Comparison of ENCODE assay signal across 9 cellular contexts in genomic region chr19:13181747-13182388, GRCh38. TPM values are rescaled to one million over a fixed set of nuclear protein-coding genes. Genes with fewer than 3 reads are reported as not detected.
DNase-seq lines count a peak whose midpoint lies in the region; ATAC-seq, FAIRE-seq and TF ChIP-seq lines count a peak whose summit lies in the region.
"Had no signal": no experiment of that assay in that cellular context is flagged by ENCODE, and none has a peak within 500 bp of the region (broad histone marks: within the 10 kb centered on the region; RNA-seq: fewer than 3 reads in every experiment).

No MANE protein-coding gene starts in this region.

- no peaks in the 10 kb centered on the region for H3K9me3 ChIP-seq in PC-9 (ENCODE audit: insufficient read depth, low read depth)

- no peaks in the 10 kb centered on the region for H3K79me2 ChIP-seq in PC-9 (ENCODE audit: low read depth)

- H3K4me3 ChIP-seq in GM06990 (replicated peaks; ENCODE audit: low read depth, low read length) (no peak overlapping the region), PC-9 (no peak overlapping the region)

- CTCF ChIA-PET in PC-9 (lab: Charles Lee): interaction anchor here (0.6 kb wide), 1 partner anchor 1417 kb away, joined by 3 read pairs; no protein-coding TSS in a partner anchor

- no peaks in the 10 kb centered on the region for H4K20me1 ChIP-seq in PC-9 (ENCODE audit: insufficient read depth)

- peak; percentile 94 for ATAC-seq in stimulated activated effector memory CD8-positive, alpha-beta T cell treated with anti-CD3 and anti-CD28 coated beads, Interleukin-12 subunit alpha, Interleukin-12 subunit beta, amount 100 ng/mL, for 72 hours
- ATAC-seq in HG03095 (IDR thresholded peaks at IDR 0.05; ENCODE audit: unreplicated experiment): no peak

- intact Hi-C loops in PC-9 (cut with micrococcal nuclease; ENCODE audit: unreplicated experiment): no loop called here

- H3K4me1 ChIP-seq in PC-9 (replicated peaks; ENCODE audit: insufficient read depth): no peaks in the 10 kb centered on the region

- H3K36me3 Mint-ChIP-seq in stimulated activated effector memory CD8-positive, alpha-beta T cell treated with anti-CD3 and anti-CD28 coated beads, Interleukin-12 subunit alpha, Interleukin-12 subunit beta, amount 100 ng/mL, for 72 hours: no peaks in the 10 kb centered on the region

- peak; percentile 67 for DNase-seq in GM06990 (ENCODE audit: extremely low read depth, insufficient read length)
- peak; percentile 29 for DNase-seq in NCI-H69 (lab: John Stamatoyannopoulos, UW)
- DNase-seq in amygdala (lab: John Stamatoyannopoulos, UW): peak in 49 of 56 donors; percentile 3 to 78 (median 38)
- DNase-seq in kidney glomerular epithelial cell (lab: John Stamatoyannopoulos, UW): peak; percentile 12
- peak; percentile 31 to 71 for DNase-seq in stimulated activated effector memory CD8-positive, alpha-beta T cell treated with anti-CD3 and anti-CD28 coated beads, Interleukin-12 subunit alpha, Interleukin-12 subunit beta, amount 100 ng/mL, for 72 hours (ENCODE audit: low spot score in 2 of 2)
- DNase-seq in HTR-8/SVneo (ENCODE audit: insufficient read length, low spot score): no peak
- no peak for DNase-seq in PC-9

- H3K9me2 ChIP-seq in PC-9 (ENCODE audit: insufficient read depth): no peaks in the 10 kb centered on the region

- no peak overlapping the region for H3K27ac ChIP-seq in PC-9
- H3K27ac ChIP-seq: KMS-11 had no signal

- H3K36me3 ChIP-seq in GM06990 (ENCODE audit: control insufficient read depth, insufficient read depth, low read length): no peaks in the 10 kb centered on the region
- H3K36me3 ChIP-seq in PC-9 (ENCODE audit: low read depth): no peaks in the 10 kb centered on the region

- no peak for TF ChIP-seq CTCF in GM06990 (IDR thresholded peaks at IDR 0.05; ENCODE audit: insufficient read depth, low read length, poor library complexity, severe bottlenecking)
- TF ChIP-seq CTCF in PC-9 (conservative IDR thresholded peaks at IDR 0.05): no peak

- H3K4me2 ChIP-seq in PC-9: no peak overlapping the region
- H3K4me2 ChIP-seq: KMS-11 had no signal

- no TSS peak for BruUV-seq in PC-9 (replicated peaks; lab: Mats Ljungman, UMichigan)

- POLR2A ChIA-PET in PC-9 (lab: Charles Lee; ENCODE audit: unreplicated experiment): no interaction called here

- peaks cover 29% of the 10 kb centered on the region for H3K4me1 Mint-ChIP-seq in stimulated activated effector memory CD8-positive, alpha-beta T cell treated with anti-CD3 and anti-CD28 coated beads, Interleukin-12 subunit alpha, Interleukin-12 subunit beta, amount 100 ng/mL, for 72 hours

- no peaks in the 10 kb centered on the region for H3K27me3 ChIP-seq in GM06990 (replicated peaks; ENCODE audit: control insufficient read depth, insufficient read depth, low read length)
- no peaks in the 10 kb centered on the region for H3K27me3 ChIP-seq in PC-9 (ENCODE audit: insufficient read depth, low read depth)

- FAIRE-seq in HTR-8/SVneo (lab: Jason Lieb, UNC): no peak

- no peaks in the 10 kb centered on the region for H3K9me3 Mint-ChIP-seq in stimulated activated effector memory CD8-positive, alpha-beta T cell treated with anti-CD3 and anti-CD28 coated beads, Interleukin-12 subunit alpha, Interleukin-12 subunit beta, amount 100 ng/mL, for 72 hours

- no peak overlapping the region for H2AFZ ChIP-seq in PC-9

- peak overlapping the region; percentile 62 for H3K4me3 Mint-ChIP-seq in stimulated activated effector memory CD8-positive, alpha-beta T cell treated with anti-CD3 and anti-CD28 coated beads, Interleukin-12 subunit alpha, Interleukin-12 subunit beta, amount 100 ng/mL, for 72 hours

- H3F3A ChIP-seq in PC-9 (ENCODE audit: insufficient read depth, low read depth): peaks cover 7% of the 10 kb centered on the region; the same call in 1 of the 2 replicates

- peak overlapping the region; percentile 85 for H3K27ac Mint-ChIP-seq in stimulated activated effector memory CD8-positive, alpha-beta T cell treated with anti-CD3 and anti-CD28 coated beads, Interleukin-12 subunit alpha, Interleukin-12 subunit beta, amount 100 ng/mL, for 72 hours

RNA-seq across cellular contexts. Expression of gene IER2, which starts 31.7 kb away (rescaled TPM):
- 72.7 and 95.5 TPM in 2 replicates for total RNA-seq in PC-9 (2021)

RNA-seq across cellular contexts. Expression of gene STX10, which starts 31.7 kb away (rescaled TPM):
- 86.2 and 89.6 TPM in 2 replicates for total RNA-seq in PC-9 (2021)

Comparison
In these comparisons a context has a peak if more than half of its experiments do, and no peak if none do; other contexts are left out.
1. DNase-seq: peak in GM06990 (single experiment), NCI-H69 (single experiment), amygdala (49 of 56), kidney glomerular epithelial cell (single experiment) and stimulated activated effector memory CD8-positive, alpha-beta T cell treated with anti-CD3 and anti-CD28 coated beads, Interleukin-12 subunit alpha, Interleukin-12 subunit beta, amount 100 ng/mL, for 72 hours (2 of 2); none in HTR-8/SVneo (single experiment) and PC-9 (0 of 2).